Comparison of ENCODE assay signal across 1 cellular context in the genomic region with DNA sequence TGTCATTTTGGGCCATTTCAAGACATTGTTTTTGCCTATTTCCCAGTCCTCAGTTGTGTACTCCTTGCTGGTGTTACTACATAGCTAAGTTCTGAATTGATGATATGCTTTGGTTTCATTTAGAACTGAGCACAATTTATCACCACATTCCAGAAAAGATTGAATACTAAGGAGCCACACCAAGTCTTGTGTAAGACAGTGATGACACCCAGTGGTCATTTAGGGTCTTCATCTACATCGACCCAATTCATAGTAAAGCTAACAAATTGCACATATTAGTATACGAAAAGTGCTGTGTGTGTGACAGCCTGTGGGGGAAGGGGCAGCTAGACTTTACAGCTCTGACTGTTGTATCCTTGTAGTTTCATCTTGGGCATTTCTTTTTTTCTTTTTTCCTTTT.
TF ChIP-seq lines count a peak whose summit lies in the region.

No MANE protein-coding gene starts in this region.

TF ChIP-seq in HepG2, 621 proteins besides CTCF, POLR2A, EP300 and RAD21:
- TF ChIP-seq U2AF2 (IDR thresholded peaks at IDR 0.05; ENCODE audit: low read depth, low read length) (0 out of 2 replicates have a peak, but pooled peaks have one; percentile 18), ZNF567 (CRISPR knock-in tag; IDR thresholded peaks at IDR 0.05; ENCODE audit: borderline replicate concordance) (no peak), ZNF749 (CRISPR knock-in tag; IDR thresholded peaks at IDR 0.05; ENCODE audit: borderline replicate concordance) (no peak), FOXJ3 (CRISPR knock-in tag; IDR thresholded peaks at IDR 0.05; ENCODE audit: borderline replicate concordance) (no peak), STAG1 (CRISPR knock-in tag; IDR thresholded peaks at IDR 0.05) (peak; percentile 91), SMC3 (IDR thresholded peaks at IDR 0.05; ENCODE audit: low read length) (peak; percentile 34; the same call in 1 of the 2 replicates), FOXK1 (CRISPR knock-in tag; IDR thresholded peaks at IDR 0.05; ENCODE audit: borderline replicate concordance, low read depth) (no peak)
TF ChIP-seq in HepG2: peak in this region for 3.
